In genomic region chr3:10548997-10549396, GRCh38 we compare ENCODE assay signal across 17 cellular contexts. TPM values are rescaled to one million over a fixed set of nuclear protein-coding genes. Genes with fewer than 3 reads are reported as not detected.
DNase-seq lines count a peak whose midpoint lies in the region; ATAC-seq, FAIRE-seq and TF ChIP-seq lines count a peak whose summit lies in the region.
"Had no signal": no experiment of that assay in that cellular context is flagged by ENCODE, and none has a peak within 500 bp of the region (broad histone marks: within the 10 kb centered on the region; RNA-seq: fewer than 3 reads in every experiment).

No MANE protein-coding gene starts in this region.

- CTCF ChIA-PET in activated CD4-positive, alpha-beta memory T cell treated with anti-CD3 and anti-CD28 coated beads, Interleukin-2, amount 10 ng/mL, durations not matched to agents 7 days and 5 days (lab: Charles Lee), result interaction anchor here (1.1 kb wide), 1 partner anchor 11 kb away, joined by 3 read pairs; no protein-coding TSS in a partner anchor
- CTCF ChIA-PET in HepG2 (lab: Yijun Ruan, JAX; ENCODE audit: low intra/inter-chr PET ratio, low total read pairs), result no interaction called here

- peaks cover 0 to 45% (median 0%) of the 10 kb centered on the region in 4 donors for H3K27me3 ChIP-seq in esophagus muscularis mucosa
- H3K27me3 ChIP-seq in upper lobe of right lung, result peaks cover 10% of the 10 kb centered on the region
- peaks cover 3 to 23% of the 10 kb centered on the region in 2 experiments; a peak in 3 of 5 replicates for H3K27me3 ChIP-seq in HepG2 (ENCODE audit: control insufficient read depth in 1 of 2, insufficient read depth in 2 of 2, low read length in 2 of 2)

- no peaks in the 10 kb centered on the region for H3K36me3 ChIP-seq in esophagus muscularis mucosa
- no peaks in the 10 kb centered on the region for H3K36me3 ChIP-seq in upper lobe of right lung
- no peaks in the 10 kb centered on the region for H3K36me3 ChIP-seq in HepG2 (replicated peaks in 1 of 2; ENCODE audit: control insufficient read depth in 1 of 2, insufficient read depth in 2 of 2, low read length in 2 of 2)
- H3K36me3 ChIP-seq: HAP-1, WERI-Rb-1 had no signal

- TF ChIP-seq POLR2A in esophagus muscularis mucosa (IDR thresholded peaks at IDR 0.05; ENCODE audit: low read depth) (no peak), HepG2 (IDR thresholded peaks at IDR 0.05; ENCODE audit: insufficient read depth in 1 of 2, low read depth in 2 of 2, low read length in 2 of 2) (no peak)

- ATAC-seq in upper lobe of right lung, result no peak
- no peak for ATAC-seq in HepG2
- ATAC-seq: mucosa of descending colon had no signal

- no peak for TF ChIP-seq CTCF in esophagus muscularis mucosa (IDR thresholded peaks at IDR 0.05)
- no peak for TF ChIP-seq CTCF in upper lobe of right lung (IDR thresholded peaks at IDR 0.05)
- TF ChIP-seq CTCF in HepG2 (CRISPR knock-in tag; IDR thresholded peaks at IDR 0.05), result no peak

- H3K4me3 ChIP-seq in esophagus muscularis mucosa (no peak overlapping the region), upper lobe of right lung (no peak overlapping the region), HepG2 (replicated peaks in 1 of 3; ENCODE audit: insufficient read depth in 1 of 3, low read depth in 2 of 3, low read length in 3 of 3) (no peak overlapping the region)
- H3K4me3 ChIP-seq: HAP-1, mucosa of descending colon had no signal

- TF ChIP-seq RAD21 in HepG2 (CRISPR knock-in tag; IDR thresholded peaks at IDR 0.05), result no peak

- no peaks in the 10 kb centered on the region for H4K20me1 ChIP-seq in HepG2 (ENCODE audit: insufficient read depth, low read length)

- H2AFZ ChIP-seq in HepG2 (ENCODE audit: low read length), result no peak overlapping the region

- peaks cover 48% of the 10 kb centered on the region for H3K4me1 Mint-ChIP-seq in activated CD4-positive, alpha-beta memory T cell treated with anti-CD3 and anti-CD28 coated beads, Interleukin-2, amount 10 ng/mL, durations not matched to agents 7 days and 5 days

- no peak overlapping the region for H3K27ac ChIP-seq in esophagus muscularis mucosa (replicated peaks in 1 of 4)
- H3K27ac ChIP-seq in upper lobe of right lung, result no peak overlapping the region
- no peak overlapping the region for H3K27ac ChIP-seq in HepG2 (ENCODE audit: extremely low read length, insufficient read depth, low read length)
- H3K27ac ChIP-seq: C4-2B, WERI-Rb-1 had no signal

- no peaks in the 10 kb centered on the region for H3K79me2 ChIP-seq in HepG2 (ENCODE audit: insufficient read depth, low read length)

- H3K27ac Mint-ChIP-seq in activated CD4-positive, alpha-beta memory T cell treated with anti-CD3 and anti-CD28 coated beads, Interleukin-2, amount 10 ng/mL, durations not matched to agents 7 days and 5 days, result peak overlapping the region; percentile 2
- H3K27ac Mint-ChIP-seq: dendritic cell treated with granulocyte-macrophage colony-stimulating factor and Interleukin-4, amounts not matched to agents 40 ng/mL and 50 ng/mL, for 4 days had no signal

- in situ Hi-C loops in HepG2 (cut with HindIII; ENCODE audit: extremely low pct_ligation_motif_present, low pct_unique_long_range_greater_than_20kb), result no loop called here

- no peak overlapping the region for H3K4me3 Mint-ChIP-seq in activated CD4-positive, alpha-beta memory T cell treated with anti-CD3 and anti-CD28 coated beads, Interleukin-2, amount 10 ng/mL, durations not matched to agents 7 days and 5 days
- H3K4me3 Mint-ChIP-seq: dendritic cell treated with granulocyte-macrophage colony-stimulating factor and Interleukin-4, amounts not matched to agents 40 ng/mL and 50 ng/mL, for 4 days had no signal

- no peak for FAIRE-seq in HepG2 (lab: Jason Lieb, UNC)

- DNase-seq in stimulated activated CD4-positive, alpha-beta T cell treated with anti-CD3 and anti-CD28 coated beads, Interleukin-1b, Interleukin-23, amount 100 ng/mL, for 48 hours, result peak; percentile 30
- no peak for DNase-seq in stimulated activated CD4-positive, alpha-beta T cell treated with anti-CD3 and anti-CD28 coated beads, Interleukin-2, amount 100 ng/mL, for 48 hours
- DNase-seq in activated CD4-positive, alpha-beta memory T cell treated with anti-CD3 and anti-CD28 coated beads, Interleukin-2, amount 10 ng/mL, durations not matched to agents 7 days and 5 days, result peak; percentile 30
- DNase-seq in esophagus muscularis mucosa (ENCODE audit: extremely low spot score) (peak; percentile 78), upper lobe of right lung (peak; percentile 20), NCI-H1048 (lab: John Stamatoyannopoulos, UW) (no peak), NCI-H2107 treated with DMSO at 0.1 percent for 48 hours (lab: John Stamatoyannopoulos, UW; ENCODE audit: unreplicated experiment) (no peak), HepG2 (ENCODE audit: low spot score) (no peak)
- DNase-seq: mucosa of descending colon, NCI-H1092 treated with DMSO at 0.1 percent for 48 hours, NCI-H510A treated with DMSO at 0.1 percent for 48 hours, posterior cingulate gyrus, substantia nigra, WERI-Rb-1 had no signal

- POLR2A ChIA-PET in activated CD4-positive, alpha-beta memory T cell treated with anti-CD3 and anti-CD28 coated beads, Interleukin-2, amount 10 ng/mL, durations not matched to agents 7 days and 5 days (lab: Charles Lee), result interaction anchor here (1.0 kb wide), 1 partner anchor 9 kb away, joined by 3 read pairs; no protein-coding TSS in a partner anchor
- POLR2A ChIA-PET in HepG2 (lab: Yijun Ruan, JAX), result no interaction called here

- H3K9me3 Mint-ChIP-seq in activated CD4-positive, alpha-beta memory T cell treated with anti-CD3 and anti-CD28 coated beads, Interleukin-2, amount 10 ng/mL, durations not matched to agents 7 days and 5 days, result no peaks in the 10 kb centered on the region
- H3K9me3 Mint-ChIP-seq: dendritic cell treated with granulocyte-macrophage colony-stimulating factor and Interleukin-4, amounts not matched to agents 40 ng/mL and 50 ng/mL, for 4 days had no signal

- TF ChIP-seq EP300 in esophagus muscularis mucosa (IDR thresholded peaks at IDR 0.05) (no peak), HepG2 (IDR thresholded peaks at IDR 0.05; ENCODE audit: low read depth in 2 of 2, low read length in 2 of 2) (no peak), HepG2 (CRISPR knock-in tag; IDR thresholded peaks at IDR 0.05; ENCODE audit: borderline replicate concordance) (no peak)

- no peak overlapping the region for H3K4me2 ChIP-seq in HepG2 (ENCODE audit: low read depth, low read length)

- no TSS peak for BruUV-seq in HepG2 (replicated peaks; lab: Mats Ljungman, UMichigan)

- H3K9ac ChIP-seq in HepG2 (ENCODE audit: insufficient read depth, low read depth, low read length), result no peak overlapping the region

- intact Hi-C loops in esophagus muscularis mucosa (cut with DNase I), result no loop called here
- intact Hi-C loops in upper lobe of right lung (cut with DNase I), result no loop called here
- intact Hi-C loops in HepG2 (cut with micrococcal nuclease; ENCODE audit: unreplicated experiment), result no loop called here

- H3K4me1 ChIP-seq in esophagus muscularis mucosa, result peaks cover 0 to 3% (median 1%) of the 10 kb centered on the region in 4 donors
- no peaks in the 10 kb centered on the region for H3K4me1 ChIP-seq in upper lobe of right lung
- no peaks in the 10 kb centered on the region for H3K4me1 ChIP-seq in HepG2 (ENCODE audit: insufficient read depth, low read length)

- H3K27me3 Mint-ChIP-seq in activated CD4-positive, alpha-beta memory T cell treated with anti-CD3 and anti-CD28 coated beads, Interleukin-2, amount 10 ng/mL, durations not matched to agents 7 days and 5 days, result peaks cover 13% of the 10 kb centered on the region

- no peaks in the 10 kb centered on the region for H3K9me3 ChIP-seq in esophagus muscularis mucosa
- no peaks in the 10 kb centered on the region for H3K9me3 ChIP-seq in upper lobe of right lung
- no peaks in the 10 kb centered on the region for H3K9me3 ChIP-seq in HepG2 (ENCODE audit: low read length)
- H3K9me3 ChIP-seq: HAP-1, mucosa of descending colon had no signal

- H3K36me3 Mint-ChIP-seq in activated CD4-positive, alpha-beta memory T cell treated with anti-CD3 and anti-CD28 coated beads, Interleukin-2, amount 10 ng/mL, durations not matched to agents 7 days and 5 days (ENCODE audit: low read depth), result peaks cover 1% of the 10 kb centered on the region

TF ChIP-seq in HepG2, 621 proteins besides CTCF, POLR2A, EP300 and RAD21:
- no peak for TF ChIP-seq ZMYM3 (CRISPR knock-in tag; IDR thresholded peaks at IDR 0.05)
- no peak for TF ChIP-seq ZZZ3 (CRISPR knock-in tag; IDR thresholded peaks at IDR 0.05; ENCODE audit: borderline replicate concordance)
- no peak for TF ChIP-seq CC2D1A (CRISPR knock-in tag; IDR thresholded peaks at IDR 0.05)
- TF ChIP-seq FIP1L1 (IDR thresholded peaks at IDR 0.05; ENCODE audit: borderline replicate concordance, insufficient read depth, low read depth, low read length), result no peak
- no peak for TF ChIP-seq ELF3 (CRISPR knock-in tag; IDR thresholded peaks at IDR 0.05)
- TF ChIP-seq ZNF780A (CRISPR knock-in tag; IDR thresholded peaks at IDR 0.05), result no peak

RNA-seq across cellular contexts. Expression of gene ATP2B2, which starts 43.6 kb away (rescaled TPM):
- not detected for total RNA-seq in activated CD4-positive, alpha-beta memory T cell treated with anti-CD3 and anti-CD28 coated beads, Interleukin-2, amount 10 ng/mL, durations not matched to agents 7 days and 5 days
- under 1 TPM; under 0.01 to 0.75 (median 0.39) TPM for total RNA-seq in esophagus muscularis mucosa
- total RNA-seq in upper lobe of right lung, result 0.06 TPM
- total RNA-seq in HepG2 (2016; rRNA removed; fragmentation: Illumina TruSeq; extraction: Trizol), result 1.1 and 1.5 TPM in 2 replicates
- 0.30 and 0.35 TPM in 2 replicates for total RNA-seq in HepG2 (2016; cell fraction: cytosol; rRNA removed; fragmentation: Illumina TruSeq; extraction: Trizol; ENCODE audit: low read depth)
- total RNA-seq in HepG2 (2016; cell fraction: insoluble cytoplasmic fraction; rRNA removed; fragmentation: Illumina TruSeq; extraction: Trizol), result 0.62 and 1.7 TPM in 2 replicates
- 1.3 and 1.6 TPM in 2 replicates for total RNA-seq in HepG2 (2016; cell fraction: membrane; rRNA removed; fragmentation: Illumina TruSeq; extraction: Trizol)
- total RNA-seq in HepG2 (2016; cell fraction: nucleus; rRNA removed; fragmentation: Illumina TruSeq; extraction: Trizol), result 2.9 and 3.0 TPM in 2 replicates
- 2.3 and 4.0 TPM in 2 replicates for polyA plus RNA-seq in HepG2 (2011; rRNA removed)
- 1.5 and 2.5 TPM in 2 replicates for polyA plus RNA-seq in HepG2 (2011; cell fraction: cytosol; rRNA removed)
- polyA plus RNA-seq in HepG2 (2011; cell fraction: nucleus; rRNA removed), result 8.9 and 11.7 TPM in 2 replicates
- polyA plus RNA-seq in HepG2 (2012), result 5.0 and 8.8 TPM in 2 replicates
- 0.29 and 0.54 TPM in 2 replicates for polyA plus RNA-seq in HepG2 (2016; cell fraction: cytosol; fragmentation: Illumina TruSeq; extraction: Trizol; ENCODE audit: low read depth)
- polyA plus RNA-seq in HepG2 (2016; cell fraction: insoluble cytoplasmic fraction; fragmentation: Illumina TruSeq; extraction: Trizol; ENCODE audit: low read depth), result 0.86 and 1.1 TPM in 2 replicates
- polyA plus RNA-seq in HepG2 (2016; cell fraction: membrane; fragmentation: Illumina TruSeq; extraction: Trizol; ENCODE audit: low read depth), result 0.66 and 0.84 TPM in 2 replicates
- polyA plus RNA-seq in HepG2 (2016; cell fraction: nucleus; fragmentation: Illumina TruSeq; extraction: Trizol; ENCODE audit: insufficient read depth, low read depth), result 2.6 and 4.2 TPM in 2 replicates
- polyA minus RNA-seq in HepG2 (2011; rRNA and poly(A)+ RNA removed; ENCODE audit: low replicate concordance), result 5.2 TPM in 1 of 2 replicates, not detected in the other
- polyA minus RNA-seq in HepG2 (2011; cell fraction: cytosol; rRNA and poly(A)+ RNA removed), result 1.8 and 4.1 TPM in 2 replicates
- 9.0 and 11.7 TPM in 2 replicates for polyA minus RNA-seq in HepG2 (2011; cell fraction: nucleus; rRNA and poly(A)+ RNA removed)

Comparison
In these comparisons a context has a peak if more than half of its experiments do, and no peak if none do; other contexts are left out.
1. DNase-seq: peak in stimulated activated CD4-positive, alpha-beta T cell treated with anti-CD3 and anti-CD28 coated beads, Interleukin-1b, Interleukin-23, amount 100 ng/mL, for 48 hours (single experiment), activated CD4-positive, alpha-beta memory T cell treated with anti-CD3 and anti-CD28 coated beads, Interleukin-2, amount 10 ng/mL, durations not matched to agents 7 days and 5 days (single experiment), esophagus muscularis mucosa (single experiment) and upper lobe of right lung (single experiment); none in stimulated activated CD4-positive, alpha-beta T cell treated with anti-CD3 and anti-CD28 coated beads, Interleukin-2, amount 100 ng/mL, for 48 hours (0 of 2), NCI-H1048 (single experiment), NCI-H2107 treated with DMSO at 0.1 percent for 48 hours (single experiment) and HepG2 (single experiment).